In genomic region chr6:133254552-133255228, GRCh38 we compare ENCODE assay signal across 14 cellular contexts. TPM values are rescaled to one million over a fixed set of nuclear protein-coding genes. Genes with fewer than 3 reads are reported as not detected.
DNase-seq lines count a peak whose midpoint lies in the region; ATAC-seq, FAIRE-seq and TF ChIP-seq lines count a peak whose summit lies in the region.
"Had no signal": no experiment of that assay in that cellular context is flagged by ENCODE, and none has a peak within 500 bp of the region (broad histone marks: within the 10 kb centered on the region; RNA-seq: fewer than 3 reads in every experiment).

No MANE protein-coding gene starts in this region.

- ATAC-seq in GM19035 (IDR thresholded peaks at IDR 0.05; ENCODE audit: unreplicated experiment): peak; percentile 45
- no peak for ATAC-seq in K562
- ATAC-seq in HG03196 (IDR thresholded peaks at IDR 0.05; ENCODE audit: unreplicated experiment): no peak
- ATAC-seq: left ventricle myocardium superior had no signal

- H3K9me3 ChIP-seq in K562 (replicated peaks; ENCODE audit: control insufficient read depth, insufficient read depth, low read depth, low read length) (no peaks in the 10 kb centered on the region), osteoblast (ENCODE audit: low read depth, low read length) (no peaks in the 10 kb centered on the region)
- H3K9me3 ChIP-seq: testis had no signal

- TF ChIP-seq EP300 in K562 (IDR thresholded peaks at IDR 0.05; ENCODE audit: low read length): no peak

- no peaks in the 10 kb centered on the region for H3K36me3 Mint-ChIP-seq in activated T-helper 1 cell treated with anti-CD3 and anti-CD28 coated beads, Interleukin-12 subunit alpha, Interleukin-12 subunit beta, Interleukin-2, Interleukin-4 antibody, amounts not matched to agents 30 ng/mL and 10 ng/mL and 1 ng/mL, durations not matched to agents 14 hours and 24 hours and 36 hours (ENCODE audit: low read depth)

- intact Hi-C loops in K562 (cut with micrococcal nuclease): no loop called here
- intact Hi-C loops in activated T-helper 1 cell treated with anti-CD3 and anti-CD28 coated beads, Interleukin-12 subunit alpha, Interleukin-12 subunit beta, Interleukin-2, Interleukin-4 antibody, amounts not matched to agents 30 ng/mL and 10 ng/mL and 1 ng/mL, durations not matched to agents 14 hours and 24 hours and 36 hours (cut with micrococcal nuclease): no loop called here

- no peak overlapping the region for H3K4me3 ChIP-seq in K562
- H3K4me3 ChIP-seq in osteoblast (ENCODE audit: insufficient read depth, low read length): no peak overlapping the region
- H3K4me3 ChIP-seq: skin epidermis, testis had no signal

- no peak overlapping the region for H3K9ac ChIP-seq in K562 (ENCODE audit: insufficient read depth in 1 of 2, low read depth in 2 of 2, low read length in 2 of 2)

- TF ChIP-seq RAD21 in K562 (CRISPR knock-in tag; conservative IDR thresholded peaks at IDR 0.05 in 1 of 2, IDR thresholded peaks at IDR 0.05 in 1 of 2): no peak

- no peaks in the 10 kb centered on the region for H3K79me2 ChIP-seq in K562 (ENCODE audit: control insufficient read depth, insufficient read depth, low read length)
- H3K79me2 ChIP-seq in osteoblast (ENCODE audit: insufficient read depth, low read length): no peaks in the 10 kb centered on the region

- H3K4me3 Mint-ChIP-seq in activated T-helper 1 cell treated with anti-CD3 and anti-CD28 coated beads, Interleukin-12 subunit alpha, Interleukin-12 subunit beta, Interleukin-2, Interleukin-4 antibody, amounts not matched to agents 30 ng/mL and 10 ng/mL and 1 ng/mL, durations not matched to agents 14 hours and 24 hours and 36 hours: no peak overlapping the region
- H3K4me3 Mint-ChIP-seq: neural crest cell had no signal

- no peak overlapping the region for H3K27ac Mint-ChIP-seq in activated T-helper 1 cell treated with anti-CD3 and anti-CD28 coated beads, Interleukin-12 subunit alpha, Interleukin-12 subunit beta, Interleukin-2, Interleukin-4 antibody, amounts not matched to agents 30 ng/mL and 10 ng/mL and 1 ng/mL, durations not matched to agents 14 hours and 24 hours and 36 hours

- TF ChIP-seq CTCF in K562 (IDR thresholded peaks at IDR 0.05 in 2 of 3, conservative IDR thresholded peaks at IDR 0.05 in 1 of 3; ENCODE audit: insufficient read depth in 2 of 3, low read depth in 1 of 3, low read length in 3 of 3) (no peak), osteoblast (IDR thresholded peaks at IDR 0.05; ENCODE audit: extremely low read depth, low read depth, low read length) (no peak)

- H2AFZ ChIP-seq in K562 (ENCODE audit: low read depth, low read length): no peak overlapping the region
- peak overlapping the region; percentile 85 for H2AFZ ChIP-seq in osteoblast (ENCODE audit: low read length)

- in situ Hi-C loops in K562 (cut with MboI): no loop called here

- no peaks in the 10 kb centered on the region for H3K36me3 ChIP-seq in K562 (ENCODE audit: control insufficient read depth, insufficient read depth, low read length)
- no peaks in the 10 kb centered on the region for H3K36me3 ChIP-seq in osteoblast (ENCODE audit: insufficient read depth, low read length)

- H3K4me1 ChIP-seq in K562 (replicated peaks in 1 of 2; ENCODE audit: control insufficient read depth in 2 of 2, insufficient read depth in 2 of 2, low read length in 2 of 2) (no peaks in the 10 kb centered on the region), osteoblast (ENCODE audit: insufficient read depth, low read length) (peaks cover 15% of the 10 kb centered on the region)
- H3K4me1 ChIP-seq: testis had no signal

- POLR2A ChIA-PET in K562 (lab: Yijun Ruan, JAX): no interaction called here

- TF ChIP-seq POLR2A in K562 (conservative IDR thresholded peaks at IDR 0.05): no peak

- H3K9me1 ChIP-seq in K562 (ENCODE audit: control insufficient read depth, insufficient read depth, low read length): no peaks in the 10 kb centered on the region

- CTCF ChIA-PET in K562 (lab: Yijun Ruan, JAX; ENCODE audit: low intra/inter-chr PET ratio): interaction anchor here (0.6 kb wide), 1 partner anchor 726 kb away, joined by 5 read pairs; no protein-coding TSS in a partner anchor

- H3K4me2 ChIP-seq in K562 (ENCODE audit: insufficient read depth, low read length) (no peak overlapping the region), osteoblast (ENCODE audit: insufficient read depth, low read length) (peak overlapping the region; percentile 57)

- no peaks in the 10 kb centered on the region for H3K9me3 Mint-ChIP-seq in activated T-helper 1 cell treated with anti-CD3 and anti-CD28 coated beads, Interleukin-12 subunit alpha, Interleukin-12 subunit beta, Interleukin-2, Interleukin-4 antibody, amounts not matched to agents 30 ng/mL and 10 ng/mL and 1 ng/mL, durations not matched to agents 14 hours and 24 hours and 36 hours
- H3K9me3 Mint-ChIP-seq: neural crest cell had no signal

- H4K20me1 ChIP-seq in K562 (replicated peaks; ENCODE audit: control insufficient read depth, insufficient read depth, low read length): no peaks in the 10 kb centered on the region
- H4K20me1 ChIP-seq in osteoblast (ENCODE audit: insufficient read depth, low read length): no peaks in the 10 kb centered on the region

- H3K27me3 Mint-ChIP-seq in activated T-helper 1 cell treated with anti-CD3 and anti-CD28 coated beads, Interleukin-12 subunit alpha, Interleukin-12 subunit beta, Interleukin-2, Interleukin-4 antibody, amounts not matched to agents 30 ng/mL and 10 ng/mL and 1 ng/mL, durations not matched to agents 14 hours and 24 hours and 36 hours (ENCODE audit: insufficient read depth): no peaks in the 10 kb centered on the region

- no peak for FAIRE-seq in K562 (lab: Jason Lieb, UNC)

- 0% methylated on average over 3 of the region's 3 CpGs for WGBS in K562 (ENCODE audit: insufficient coverage, low coverage, missing lambda C conversion rate)

- DNase-seq in LHCN-M2 (ENCODE audit: low read depth) (peak; percentile 81), K562 (ENCODE audit: extremely low read depth in 1 of 4, low spot score in 3 of 4) (no peak), osteoblast (ENCODE audit: insufficient read length, low spot score, missing footprints) (peak; percentile 87), DMS114 treated with DMSO at 0.1 percent for 48 hours (lab: John Stamatoyannopoulos, UW; ENCODE audit: unreplicated experiment) (no peak), NOMO-1 (lab: John Stamatoyannopoulos, UW; ENCODE audit: unreplicated experiment in 2 of 2) (no peak)
- DNase-seq in activated T-helper 1 cell treated with anti-CD3 and anti-CD28 coated beads, Interleukin-12 subunit alpha, Interleukin-12 subunit beta, Interleukin-2, Interleukin-4 antibody, amounts not matched to agents 30 ng/mL and 10 ng/mL and 1 ng/mL, durations not matched to agents 14 hours and 24 hours and 36 hours (ENCODE audit: low spot score): no peak
- DNase-seq: COR-L47; effector memory CD4-positive, alpha-beta T cell; left ventricle myocardium superior; testis had no signal

- BruUV-seq in K562 (replicated peaks; lab: Mats Ljungman, UMichigan): no TSS peak

- no peaks in the 10 kb centered on the region for H3K4me1 Mint-ChIP-seq in activated T-helper 1 cell treated with anti-CD3 and anti-CD28 coated beads, Interleukin-12 subunit alpha, Interleukin-12 subunit beta, Interleukin-2, Interleukin-4 antibody, amounts not matched to agents 30 ng/mL and 10 ng/mL and 1 ng/mL, durations not matched to agents 14 hours and 24 hours and 36 hours (ENCODE audit: low read depth)
- H3K4me1 Mint-ChIP-seq: neural crest cell had no signal

- H3K27me3 ChIP-seq in K562 (ENCODE audit: control insufficient read depth in 2 of 2, insufficient read depth in 2 of 2, low read length in 2 of 2): no peaks in the 10 kb centered on the region
- no peaks in the 10 kb centered on the region for H3K27me3 ChIP-seq in osteoblast (ENCODE audit: insufficient read depth, low read length)
- H3K27me3 ChIP-seq: testis had no signal

- H3K27ac ChIP-seq in K562 (ENCODE audit: extremely low read depth, low read depth, low read length): no peak overlapping the region
- H3K27ac ChIP-seq in osteoblast (ENCODE audit: low read depth, low read length): peak overlapping the region; percentile 77
- H3K27ac ChIP-seq: skin epidermis, testis had no signal

TF ChIP-seq in K562, 482 proteins besides CTCF, POLR2A, EP300 and RAD21:
- TF ChIP-seq MAFG (tag; conservative IDR thresholded peaks at IDR 0.05) (peak; percentile 38), ZNF282 (CRISPR knock-in tag; IDR thresholded peaks at IDR 0.05) (no peak)

RNA-seq across cellular contexts. Expression of gene EYA4, which starts 13.5 kb away (rescaled TPM):
- total RNA-seq in LHCN-M2 (2014; rRNA removed) (12.1 and 13.0 TPM in 2 replicates), K562 (2014; rRNA removed) (0.08 TPM in 1 of 2 replicates, not detected in the other), K562 (2014; rRNA removed; fragmentation: Illumina TruSeq; extraction: Trizol) (not detected in 2 replicates), K562 (2015; rRNA removed; fragmentation: Illumina TruSeq; extraction: Trizol) (0.04 TPM in 1 of 2 replicates, not detected in the other), K562 (2021) (not detected in 2 replicates), osteoblast (35.5 and 35.9 TPM in 2 replicates)
- polyA plus RNA-seq in LHCN-M2 (2012): 2.1 TPM
- total RNA-seq in K562 (2011; cell fraction: chromatin; rRNA removed; ENCODE audit: low replicate concordance): not detected in 2 replicates
- total RNA-seq in K562 (2011; cell fraction: nucleolus; rRNA removed): 0.26 TPM in 1 of 2 replicates, not detected in the other
- not detected in 2 replicates for total RNA-seq in K562 (2011; cell fraction: nucleoplasm; rRNA removed)
- polyA plus RNA-seq in K562 (2011; rRNA removed) (0.03 TPM in 1 of 2 replicates, not detected in the other), K562 (2014; fragmentation: Illumina TruSeq; extraction: Trizol) (not detected in 2 replicates), K562 (2014; fragmentation: Nextera tagmentation; extraction: Ambion mirVana) (not detected), K562 (2014; rRNA removed) (not detected in 2 replicates)
- polyA plus RNA-seq in K562 (2011; cell fraction: cytosol; rRNA removed): not detected in 2 replicates
- 0.13 TPM in 1 of 2 replicates, not detected in the other for polyA plus RNA-seq in K562 (2011; cell fraction: nucleus; rRNA removed)
- polyA plus RNA-seq in K562 (2012): 0.01 and 0.07 TPM in 2 replicates
- not detected in 2 replicates for polyA minus RNA-seq in K562 (2011; rRNA and poly(A)+ RNA removed)
- polyA minus RNA-seq in K562 (2011; cell fraction: cytosol; rRNA and poly(A)+ RNA removed): 2.0 TPM in 1 of 2 replicates, not detected in the other
- polyA minus RNA-seq in K562 (2011; cell fraction: nucleus; rRNA and poly(A)+ RNA removed): 0.11 and 0.40 TPM in 2 replicates
- not detected in 2 replicates for total RNA-seq in activated T-helper 1 cell treated with anti-CD3 and anti-CD28 coated beads, Interleukin-12 subunit alpha, Interleukin-12 subunit beta, Interleukin-2, Interleukin-4 antibody, amounts not matched to agents 30 ng/mL and 10 ng/mL and 1 ng/mL, durations not matched to agents 14 hours and 24 hours and 36 hours

Comparison
In these comparisons a context has a peak if more than half of its experiments do, and no peak if none do; other contexts are left out.
1. DNase-seq: peak in LHCN-M2 (single experiment) and osteoblast (single experiment); none in K562 (0 of 4), DMS114 treated with DMSO at 0.1 percent for 48 hours (single experiment), activated T-helper 1 cell treated with anti-CD3 and anti-CD28 coated beads, Interleukin-12 subunit alpha, Interleukin-12 subunit beta, Interleukin-2, Interleukin-4 antibody, amounts not matched to agents 30 ng/mL and 10 ng/mL and 1 ng/mL, durations not matched to agents 14 hours and 24 hours and 36 hours (single experiment) and NOMO-1 (0 of 2).
2. RNA of gene EYA4, which starts 13.5 kb away (total RNA-seq): 35.5 to 35.9 TPM in osteoblast and 12.1 to 13.0 TPM in LHCN-M2; 0.04 to 0.26 TPM in K562 and not detected in activated T-helper 1 cell treated with anti-CD3 and anti-CD28 coated beads, Interleukin-12 subunit alpha, Interleukin-12 subunit beta, Interleukin-2, Interleukin-4 antibody, amounts not matched to agents 30 ng/mL and 10 ng/mL and 1 ng/mL, durations not matched to agents 14 hours and 24 hours and 36 hours; every median in the first group is over 10 times any median in the second.